Comparison of ENCODE assay signal across 8 cellular contexts in the genomic region with DNA sequence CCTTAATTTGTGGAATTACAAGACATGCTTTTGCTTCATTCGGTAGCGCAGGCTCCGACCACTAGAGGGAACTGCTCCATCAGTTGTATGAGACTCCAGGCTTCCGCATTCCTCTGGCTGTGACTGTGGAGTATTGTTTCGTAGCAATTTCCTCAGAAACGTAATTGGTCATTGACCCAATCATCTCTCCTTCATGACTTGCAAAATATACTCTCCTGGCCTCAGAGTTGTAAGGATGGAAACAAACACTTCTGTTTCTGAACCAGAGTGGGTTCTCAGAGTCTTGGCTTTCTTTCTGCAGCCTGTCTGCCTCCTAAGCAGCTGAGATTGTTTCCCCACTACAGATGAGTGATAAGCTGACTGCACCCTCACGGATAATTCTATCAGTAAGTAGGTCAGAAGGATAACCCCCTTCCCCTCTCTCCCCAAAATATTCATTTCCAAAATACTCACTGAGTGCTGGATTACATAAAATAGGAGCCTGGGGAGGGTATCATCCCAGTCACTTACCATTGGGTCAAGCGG.
DNase-seq lines count a peak whose midpoint lies in the region; ATAC-seq and TF ChIP-seq lines count a peak whose summit lies in the region.

No MANE protein-coding gene starts in this region.

- CTCF ChIA-PET in BJ (lab: Yijun Ruan, JAX) = interaction anchor here (0.6 to 1.6 kb wide), 5 partner anchors 10 to 255 kb away, joined by 3 to 4 read pairs (median 4); no protein-coding TSS in a partner anchor
- CTCF ChIA-PET in WTC11 (lab: Charles Lee) = interaction anchor here (0.6 to 1.0 kb wide), 5 partner anchors 93 to 432 kb away, joined by 3 read pairs; no protein-coding TSS in a partner anchor

- no peaks in the 10 kb centered on the region for H3K27me3 Mint-ChIP-seq in WTC11 (ENCODE audit: low read depth)

- peaks cover 6% of the 10 kb centered on the region; the same call in 1 of the 2 replicates for H3K4me1 Mint-ChIP-seq in WTC11

- TF ChIP-seq CTCF in BJ (IDR thresholded peaks at IDR 0.05; ENCODE audit: insufficient read depth, low read depth, low read length) (peak; percentile 94), WTC11 (IDR thresholded peaks at IDR 0.05) (peak; percentile 70), coronary artery (IDR thresholded peaks at IDR 0.05) (peak; percentile 91), left lung (IDR thresholded peaks at IDR 0.05) (peak; percentile 83 to 89)

- no peaks in the 10 kb centered on the region for H3K9me3 ChIP-seq in left lung

- H3K9me3 Mint-ChIP-seq in WTC11 = peaks cover 11% of the 10 kb centered on the region

- peak overlapping the region; percentile 35; the same call in 1 of the 2 replicates for H3K4me3 Mint-ChIP-seq in WTC11

- ATAC-seq in GM18909 (IDR thresholded peaks at IDR 0.05; ENCODE audit: poor library complexity, unreplicated experiment) (peak; percentile 93), HG03135 (IDR thresholded peaks at IDR 0.05; ENCODE audit: unreplicated experiment) (peak; percentile 94), WTC11 (peak; percentile 98), left lung (peak; percentile 100)

- H3K27ac Mint-ChIP-seq in WTC11 = 0 out of 2 replicates have a peak overlapping the region, but pooled peaks have one; percentile 57

- H3K4me3 ChIP-seq in BJ (ENCODE audit: low read depth, low read length) (peak overlapping the region; percentile 23), coronary artery (peak overlapping the region; percentile 64), left lung (peak overlapping the region; percentile 14 to 17)

- H3K27ac ChIP-seq in coronary artery (peak overlapping the region; percentile 18 to 84), left lung (peak overlapping the region; percentile 46 to 66)

- H3K36me3 ChIP-seq in BJ (ENCODE audit: control insufficient read depth, insufficient read depth, low read length) (no peaks in the 10 kb centered on the region), left lung (no peaks in the 10 kb centered on the region)

- DNase-seq in BJ (ENCODE audit: low read depth) (peak; percentile 60), NCI-H2171 (lab: John Stamatoyannopoulos, UW) (peak; percentile 74), WTC11 (ENCODE audit: low spot score) (peak; percentile 84), coronary artery (ENCODE audit: low spot score) (peak; percentile 88), left lung (peak; percentile 61 to 86)
- peak; percentile 13 for DNase-seq in stimulated activated CD4-positive, alpha-beta T cell treated with anti-CD3 and anti-CD28 coated beads, Interleukin-2, amount 100 ng/mL, for 4 hours (ENCODE audit: low read depth)

- H3K36me3 Mint-ChIP-seq in WTC11 = peaks cover 9% of the 10 kb centered on the region

- intact Hi-C loops in left lung (cut with DNase I) = loop anchor here in 1 of 2 donors (10.0 kb wide), 1 partner anchor 428 kb away; no protein-coding TSS in a partner anchor

- peaks cover 4 to 5% of the 10 kb centered on the region in 2 donors for H3K4me1 ChIP-seq in left lung

- POLR2A ChIA-PET in BJ (lab: Charles Lee) = no interaction called here
- POLR2A ChIA-PET in WTC11 (lab: Charles Lee) = no interaction called here

- H3K27me3 ChIP-seq in BJ (ENCODE audit: control insufficient read depth, insufficient read depth, low read length) (no peaks in the 10 kb centered on the region), left lung (no peaks in the 10 kb centered on the region)

TF ChIP-seq in WTC11, 78 proteins besides CTCF, POLR2A, EP300 and RAD21:
- TF ChIP-seq, protein P1, sequence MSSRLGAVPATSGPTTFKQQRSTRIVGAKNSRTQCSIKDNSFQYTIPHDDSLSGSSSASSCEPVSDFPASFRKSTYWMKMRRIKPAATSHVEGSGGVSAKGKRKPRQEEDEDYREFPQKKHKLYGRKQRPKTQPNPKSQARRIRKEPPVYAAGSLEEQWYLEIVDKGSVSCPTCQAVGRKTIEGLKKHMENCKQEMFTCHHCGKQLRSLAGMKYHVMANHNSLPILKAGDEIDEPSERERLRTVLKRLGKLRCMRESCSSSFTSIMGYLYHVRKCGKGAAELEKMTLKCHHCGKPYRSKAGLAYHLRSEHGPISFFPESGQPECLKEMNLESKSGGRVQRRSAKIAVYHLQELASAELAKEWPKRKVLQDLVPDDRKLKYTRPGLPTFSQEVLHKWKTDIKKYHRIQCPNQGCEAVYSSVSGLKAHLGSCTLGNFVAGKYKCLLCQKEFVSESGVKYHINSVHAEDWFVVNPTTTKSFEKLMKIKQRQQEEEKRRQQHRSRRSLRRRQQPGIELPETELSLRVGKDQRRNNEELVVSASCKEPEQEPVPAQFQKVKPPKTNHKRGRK (CRISPR knock-in tag; IDR thresholded peaks at IDR 0.05; ENCODE audit: borderline replicate concordance) = no peak
- TF ChIP-seq, protein P2, sequence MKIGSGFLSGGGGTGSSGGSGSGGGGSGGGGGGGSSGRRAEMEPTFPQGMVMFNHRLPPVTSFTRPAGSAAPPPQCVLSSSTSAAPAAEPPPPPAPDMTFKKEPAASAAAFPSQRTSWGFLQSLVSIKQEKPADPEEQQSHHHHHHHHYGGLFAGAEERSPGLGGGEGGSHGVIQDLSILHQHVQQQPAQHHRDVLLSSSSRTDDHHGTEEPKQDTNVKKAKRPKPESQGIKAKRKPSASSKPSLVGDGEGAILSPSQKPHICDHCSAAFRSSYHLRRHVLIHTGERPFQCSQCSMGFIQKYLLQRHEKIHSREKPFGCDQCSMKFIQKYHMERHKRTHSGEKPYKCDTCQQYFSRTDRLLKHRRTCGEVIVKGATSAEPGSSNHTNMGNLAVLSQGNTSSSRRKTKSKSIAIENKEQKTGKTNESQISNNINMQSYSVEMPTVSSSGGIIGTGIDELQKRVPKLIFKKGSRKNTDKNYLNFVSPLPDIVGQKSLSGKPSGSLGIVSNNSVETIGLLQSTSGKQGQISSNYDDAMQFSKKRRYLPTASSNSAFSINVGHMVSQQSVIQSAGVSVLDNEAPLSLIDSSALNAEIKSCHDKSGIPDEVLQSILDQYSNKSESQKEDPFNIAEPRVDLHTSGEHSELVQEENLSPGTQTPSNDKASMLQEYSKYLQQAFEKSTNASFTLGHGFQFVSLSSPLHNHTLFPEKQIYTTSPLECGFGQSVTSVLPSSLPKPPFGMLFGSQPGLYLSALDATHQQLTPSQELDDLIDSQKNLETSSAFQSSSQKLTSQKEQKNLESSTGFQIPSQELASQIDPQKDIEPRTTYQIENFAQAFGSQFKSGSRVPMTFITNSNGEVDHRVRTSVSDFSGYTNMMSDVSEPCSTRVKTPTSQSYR (CRISPR knock-in tag; IDR thresholded peaks at IDR 0.05) = no peak
- no peak for TF ChIP-seq TEAD4 (CRISPR knock-in tag; IDR thresholded peaks at IDR 0.05)
- no peak for TF ChIP-seq SP1 (CRISPR knock-in tag; conservative IDR thresholded peaks at IDR 0.05)
- 0 out of 2 replicates have a peak, but pooled peaks have one; percentile 64 for TF ChIP-seq TEAD1 (CRISPR knock-in tag; IDR thresholded peaks at IDR 0.05)

Comparison
In these comparisons a context has a peak if more than half of its experiments do, and no peak if none do; other contexts are left out.
1. Peak in every context shown above with its lines: DNase-seq, ATAC-seq, H3K4me3 ChIP-seq and H3K27ac ChIP-seq.
2. DNase-seq: peak in every context shown above with its lines; median percentile 88 in coronary artery; 84 in WTC11; 74 in NCI-H2171; 74 in left lung; 60 in BJ; 13 in stimulated activated CD4-positive, alpha-beta T cell treated with anti-CD3 and anti-CD28 coated beads, Interleukin-2, amount 100 ng/mL, for 4 hours.